In the genomic region with DNA sequence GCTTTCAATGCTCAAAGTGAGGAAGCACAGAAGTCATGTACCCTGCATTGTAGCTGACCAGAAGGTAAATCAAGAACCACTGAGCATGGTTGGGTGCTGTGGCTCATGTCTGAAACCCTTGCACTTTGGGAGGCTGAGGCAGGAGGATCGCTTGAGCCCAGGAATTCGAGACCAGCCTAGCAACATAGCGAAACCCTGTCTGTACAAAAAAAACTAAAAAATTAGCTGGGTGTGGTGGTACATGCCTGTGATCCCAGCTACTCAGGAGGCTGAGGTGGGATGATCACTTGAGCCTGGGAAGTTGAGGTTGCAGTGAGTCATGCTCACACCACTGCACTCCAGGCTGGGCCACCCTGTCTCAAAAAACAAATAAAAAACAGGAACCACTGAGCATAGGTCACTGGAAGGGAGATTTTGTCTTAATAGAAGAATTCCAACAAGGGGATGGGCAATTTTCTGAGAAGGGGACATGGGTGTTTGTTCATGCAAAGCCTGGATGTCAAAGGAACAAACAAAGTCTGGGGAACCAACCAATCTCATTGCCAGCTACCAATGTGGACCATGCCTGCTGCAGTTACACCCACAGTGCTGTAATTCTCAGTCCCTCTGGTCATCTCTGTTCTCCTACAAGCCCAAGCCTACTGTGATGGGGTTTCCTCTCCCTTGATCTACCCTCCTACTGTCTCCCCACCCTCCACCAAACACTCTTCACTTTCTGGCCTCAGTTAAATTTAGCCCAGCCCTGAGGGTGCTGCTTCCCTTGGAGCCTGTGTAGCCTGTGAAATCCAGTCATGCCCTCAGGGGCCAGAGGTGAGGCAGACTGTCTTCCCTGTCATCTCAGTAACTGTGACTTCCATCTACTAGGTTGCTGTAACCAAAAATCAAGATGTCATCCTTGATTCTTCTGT, we compare ENCODE assay signal across 14 cellular contexts. TPM values are rescaled to one million over a fixed set of nuclear protein-coding genes. Genes with fewer than 3 reads are reported as not detected.
DNase-seq lines count a peak whose midpoint lies in the region; ATAC-seq, FAIRE-seq and TF ChIP-seq lines count a peak whose summit lies in the region.
"Had no signal": no experiment of that assay in that cellular context is flagged by ENCODE, and none has a peak within 500 bp of the region (broad histone marks: within the 10 kb centered on the region; RNA-seq: fewer than 3 reads in every experiment).

No MANE protein-coding gene starts in this region.

- H3K4me1 ChIP-seq in NT2/D1 (ENCODE audit: insufficient read depth, insufficient read length): peaks cover 17% of the 10 kb centered on the region
- peaks cover 18 to 26% of the 10 kb centered on the region in 2 donors for H3K4me1 ChIP-seq in duodenal mucosa (ENCODE audit: control insufficient read depth in 1 of 2, insufficient read depth in 2 of 2, low read length in 2 of 2)
- H3K4me1 ChIP-seq in pancreas: peaks cover 9 to 24% (median 12%) of the 10 kb centered on the region in 3 donors
- peaks cover 0 to 5% (median 0%) of the 10 kb centered on the region in 12 donors for H3K4me1 ChIP-seq in heart left ventricle
- H3K4me1 ChIP-seq: testis had no signal

- H3K9me3 ChIP-seq in NT2/D1 (ENCODE audit: insufficient read depth, low read length) (no peaks in the 10 kb centered on the region), duodenal mucosa (ENCODE audit: control insufficient read depth in 1 of 2, low read length in 2 of 2) (no peaks in the 10 kb centered on the region), pancreas (no peaks in the 10 kb centered on the region), heart left ventricle (no peaks in the 10 kb centered on the region)
- H3K9me3 ChIP-seq: testis had no signal

- TF ChIP-seq POLR2A in lower leg skin (IDR thresholded peaks at IDR 0.05): no peak
- no peak for TF ChIP-seq POLR2A in heart left ventricle (IDR thresholded peaks at IDR 0.05)

- FAIRE-seq in pancreas (lab: Jason Lieb, UNC): no peak

- 97% methylated on average over 3 of the region's 3 CpGs for WGBS in pancreas, 2 donors
- 96% methylated on average over 3 of the region's 3 CpGs for WGBS in lower leg skin, 2 donors
- 92 to 100% (median 97%) methylated on average over 3 of the region's 3 CpGs for WGBS in heart left ventricle, 4 donors

- no peak for TF ChIP-seq CTCF in pancreas (IDR thresholded peaks at IDR 0.05)
- no peak for TF ChIP-seq CTCF in lower leg skin (IDR thresholded peaks at IDR 0.05)
- no peak for TF ChIP-seq CTCF in heart left ventricle (IDR thresholded peaks at IDR 0.05)

- intact Hi-C loops in pancreas (cut with DNase I): no loop called here
- intact Hi-C loops in lower leg skin (cut with DNase I; ENCODE audit: low total_unique reads): no loop called here
- intact Hi-C loops in heart left ventricle (cut with DNase I): loop anchor here in 1 of 10 donors (5.0 kb wide), 1 partner anchor 49 kb away; no protein-coding TSS in a partner anchor

- no peaks in the 10 kb centered on the region for H3K36me3 ChIP-seq in NT2/D1 (ENCODE audit: insufficient read depth, insufficient read length, low read length)
- H3K36me3 ChIP-seq in duodenal mucosa (ENCODE audit: control insufficient read depth in 1 of 2, insufficient read depth in 2 of 2, low read length in 2 of 2): no peaks in the 10 kb centered on the region
- H3K36me3 ChIP-seq in pancreas: no peaks in the 10 kb centered on the region
- H3K36me3 ChIP-seq in heart left ventricle: no peaks in the 10 kb centered on the region

- H3K27ac ChIP-seq in duodenal mucosa (ENCODE audit: low read depth, low read length) (peak overlapping the region; percentile 5), pancreas (peak overlapping the region in 3 of 4 donors; percentile 10 to 82 (median 79)), heart left ventricle (no peak overlapping the region)
- H3K27ac ChIP-seq: dorsolateral prefrontal cortex, testis had no signal

- H3K4me3 ChIP-seq in NT2/D1 (ENCODE audit: insufficient read length, low read depth): no peak overlapping the region
- no peak overlapping the region for H3K4me3 ChIP-seq in duodenal mucosa (ENCODE audit: low read depth in 1 of 2, low read length in 2 of 2)
- H3K4me3 ChIP-seq in pancreas: no peak overlapping the region
- no peak overlapping the region for H3K4me3 ChIP-seq in lower leg skin (ENCODE audit: low read depth, poor library complexity, severe bottlenecking)
- H3K4me3 ChIP-seq in heart left ventricle: no peak overlapping the region
- H3K4me3 ChIP-seq: dorsolateral prefrontal cortex, testis had no signal

- DNase-seq in EL (peak; percentile 68), NT2/D1 (ENCODE audit: low read depth, low spot score) (no peak), pancreas (no peak), lower leg skin (ENCODE audit: low spot score in 2 of 2) (no peak), heart left ventricle (no peak), NCI-H2081 (lab: John Stamatoyannopoulos, UW) (no peak), mucosa of gallbladder (ENCODE audit: low spot score) (no peak)
- DNase-seq: activated naive CD4-positive, alpha-beta T cell; CD8-positive, alpha-beta T cell; dorsolateral prefrontal cortex; NCI-H1092; testis had no signal

- H3K9ac ChIP-seq in NT2/D1 (ENCODE audit: insufficient read length, low read depth) (peak overlapping the region; percentile 23), duodenal mucosa (ENCODE audit: low read depth in 1 of 2, low read length in 2 of 2) (peak overlapping the region in 1 of 2 donors; percentile 19)

- H3K27me3 ChIP-seq in NT2/D1 (ENCODE audit: insufficient read depth, insufficient read length) (no peaks in the 10 kb centered on the region), duodenal mucosa (ENCODE audit: control insufficient read depth in 1 of 2, insufficient read depth in 2 of 2, low read length in 2 of 2) (no peaks in the 10 kb centered on the region), pancreas (no peaks in the 10 kb centered on the region), heart left ventricle (no peaks in the 10 kb centered on the region)
- H3K27me3 ChIP-seq: testis had no signal

- ATAC-seq in pancreas (peak in 2 of 4 donors; percentile 26 to 61), heart left ventricle (no peak)
- ATAC-seq: activated CD4-positive, CD25-positive, alpha-beta regulatory T cell treated with anti-CD3 and anti-CD28 coated beads, Interleukin-2, amount 50 U/mL, for 24 hours; CD8-positive, alpha-beta T cell had no signal

RNA-seq across cellular contexts. Expression of gene ELF3, which starts 47.9 kb away (rescaled TPM):
- total RNA-seq in pancreas (100 to 1,000 TPM in 5 of 6 donors, 10 to 100 TPM in 1; 99.3 to 278 (median 158) TPM), lower leg skin (10 to 100 TPM in 3 of 4 donors, 1 to 10 TPM in 1; 9.8 to 36.4 (median 31.2) TPM), heart left ventricle (10 to 100 TPM in 1 of 9 donors, 1 to 10 TPM in 2, under 1 TPM in 4, not detected in 2; 0.32 to 42.5 (median 0.69) TPM), mucosa of gallbladder (517 TPM)
- polyA plus RNA-seq in pancreas (100 to 1,000 TPM; 284 to 447 TPM), heart left ventricle (1 to 10 TPM in 1 of 2 donors, under 1 TPM in 1; 0.15 to 3.9 TPM)

Comparison
In these comparisons a context has a peak if more than half of its experiments do, and no peak if none do; other contexts are left out.
1. H3K27ac ChIP-seq: peak in duodenal mucosa (single experiment) and pancreas (3 of 4); none in heart left ventricle (0 of 12).